In the genomic region with DNA sequence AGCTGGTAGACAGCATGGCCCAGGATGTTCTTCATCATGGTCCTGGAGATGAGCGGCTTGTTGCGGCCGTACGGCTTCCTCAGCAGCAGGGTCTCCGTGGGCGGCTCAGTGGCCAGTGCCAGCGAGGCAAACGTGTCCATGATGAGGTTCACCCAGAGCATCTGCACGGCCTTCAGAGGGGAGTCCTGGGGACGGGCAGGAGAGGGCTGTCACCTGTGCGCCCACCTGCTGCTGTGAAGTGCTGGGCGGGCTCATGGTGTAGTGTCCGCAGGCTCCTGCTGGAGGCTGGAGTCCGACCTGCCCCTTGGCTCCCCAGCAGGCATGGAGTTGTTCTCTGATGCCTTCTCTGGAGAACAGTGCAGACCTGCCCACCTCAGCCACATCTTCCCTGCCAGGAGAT, we compare ENCODE assay signal across 28 cellular contexts. TPM values are rescaled to one million over a fixed set of nuclear protein-coding genes. Genes with fewer than 3 reads are reported as not detected.
"Had no signal": no experiment of that assay in that cellular context is flagged by ENCODE, and none has a peak within 500 bp of the region (broad histone marks: within the 10 kb centered on the region; RNA-seq: fewer than 3 reads in every experiment).

No MANE protein-coding gene starts in this region.

- ATAC-seq: heart right ventricle; left colon; left lung; lower lobe of right lung; naive thymus-derived CD8-positive, alpha-beta T cell; pancreas; psoas muscle; right lobe of liver; stimulated activated naive B cell treated with anti-CD40 and anti-IgM and Interleukin-4, amounts not matched to agents 10 μg/mL and 1 μg/mL and 100 μg/mL, for 72 hours; stimulated activated naive CD8-positive, alpha-beta T cell treated with anti-CD3 and anti-CD28 coated beads, Interleukin-15, Interleukin-2, amounts not matched to agents 100 U/mL and 50 U/mL, for 24 hours had no signal

- H3K9ac ChIP-seq: neural progenitor cell had no signal

- H3K9me3 Mint-ChIP-seq: naive thymus-derived CD8-positive, alpha-beta T cell; nephron progenitor cell; neural progenitor cell; stimulated activated naive B cell treated with anti-CD40 and anti-IgM and Interleukin-4, amounts not matched to agents 10 μg/mL and 1 μg/mL and 100 μg/mL, for 72 hours had no signal

- H3K4me1 ChIP-seq: heart right ventricle, left lung, lower lobe of right lung, pancreas, right lobe of liver, stomach, testis, thyroid gland, transverse colon, upper lobe of left lung had no signal

- H3K9me3 ChIP-seq: heart right ventricle, left lung, lower lobe of right lung, pancreas, psoas muscle, right lobe of liver, stomach, testis, thyroid gland, transverse colon, upper lobe of left lung had no signal

- H3K27ac Mint-ChIP-seq: naive thymus-derived CD8-positive, alpha-beta T cell; nephron progenitor cell; neural progenitor cell; stimulated activated naive B cell treated with anti-CD40 and anti-IgM and Interleukin-4, amounts not matched to agents 10 μg/mL and 1 μg/mL and 100 μg/mL, for 72 hours had no signal

- H3K4me1 Mint-ChIP-seq: neural progenitor cell had no signal

- H3K36me3 ChIP-seq: heart right ventricle, left lung, lower lobe of right lung, neural progenitor cell, pancreas, stomach, thyroid gland, transverse colon, upper lobe of left lung had no signal

- H3K4me3 Mint-ChIP-seq: naive thymus-derived CD8-positive, alpha-beta T cell; nephron progenitor cell; neural progenitor cell; stimulated activated naive B cell treated with anti-CD40 and anti-IgM and Interleukin-4, amounts not matched to agents 10 μg/mL and 1 μg/mL and 100 μg/mL, for 72 hours had no signal

- FAIRE-seq: pancreas, urothelium cell line had no signal

- H3K36me3 Mint-ChIP-seq: naive thymus-derived CD8-positive, alpha-beta T cell; neural progenitor cell; stimulated activated naive B cell treated with anti-CD40 and anti-IgM and Interleukin-4, amounts not matched to agents 10 μg/mL and 1 μg/mL and 100 μg/mL, for 72 hours had no signal

- H3K4me3 ChIP-seq: heart right ventricle, hepatocyte, left lung, lower lobe of right lung, neural progenitor cell, pancreas, psoas muscle, right lobe of liver, smooth muscle cell, stomach, testis, thyroid gland, transverse colon, upper lobe of left lung had no signal

- H3K27ac ChIP-seq: heart right ventricle, hepatocyte, left lung, lower lobe of right lung, neural progenitor cell, pancreas, psoas muscle, right lobe of liver, stomach, testis, thyroid gland, transverse colon, upper lobe of left lung had no signal

- H2AFZ ChIP-seq: hepatocyte, neural progenitor cell had no signal

- DNase-seq: heart right ventricle; islet precursor cell; kidney glomerular epithelial cell; left colon; left lung; lower lobe of right lung; mammary epithelial cell; mesenchymal stem cell; naive thymus-derived CD8-positive, alpha-beta T cell; nephron progenitor cell; pancreas; stimulated activated CD4-positive, alpha-beta T cell treated with anti-CD3 and anti-CD28 coated beads, Interleukin-12 subunit alpha, Interleukin-12 subunit beta, amount 100 ng/mL, for 4 hours; stimulated activated CD4-positive, alpha-beta T cell treated with anti-CD3 and anti-CD28 coated beads, Interleukin-15, amount 100 ng/mL, for 24 hours; stimulated activated CD4-positive, alpha-beta T cell treated with anti-CD3 and anti-CD28 coated beads, Interleukin-2, amount 100 ng/mL, for 24 hours; stimulated activated CD4-positive, alpha-beta T cell treated with anti-CD3 and anti-CD28 coated beads, Interleukin-4, amount 100 ng/mL, for 1 hour; stimulated activated naive B cell treated with anti-CD40 and anti-IgM and Interleukin-4, amounts not matched to agents 10 μg/mL and 1 μg/mL and 100 μg/mL, for 72 hours; stimulated activated naive CD8-positive, alpha-beta T cell treated with anti-CD3 and anti-CD28 coated beads, Interleukin-15, Interleukin-2, amounts not matched to agents 100 U/mL and 50 U/mL, for 24 hours; stomach; testis; thyroid gland; transverse colon had no signal

- H3K27me3 ChIP-seq: hepatocyte, left lung, neural progenitor cell, pancreas, right lobe of liver, testis, thyroid gland, upper lobe of left lung had no signal

- H3K79me2 ChIP-seq: hepatocyte had no signal

- H3K4me2 ChIP-seq: hepatocyte, neural progenitor cell, smooth muscle cell had no signal

RNA-seq across cellular contexts. Expression of gene GHRL, which starts 50.0 kb away (rescaled TPM):
- total RNA-seq: smooth muscle cell had no signal
- polyA plus RNA-seq: mammary epithelial cell had no signal
